ENCODE assay signal across 8 cellular contexts in the genomic region with DNA sequence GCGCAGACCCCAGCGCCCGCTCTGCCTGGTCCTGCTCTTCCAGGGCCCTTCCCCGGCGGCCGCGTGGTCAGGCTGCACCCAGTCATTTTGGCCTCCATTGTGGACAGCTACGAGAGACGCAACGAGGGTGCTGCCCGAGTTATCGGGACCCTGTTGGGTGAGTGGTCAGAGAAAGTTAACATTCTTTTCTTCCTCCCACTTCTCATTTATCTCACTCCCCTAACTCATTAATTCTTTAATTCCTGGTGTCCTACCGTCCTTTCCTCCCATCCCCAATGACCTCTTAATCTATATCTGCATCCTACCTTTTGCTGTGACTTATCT. TPM values are rescaled to one million over a fixed set of nuclear protein-coding genes. Genes with fewer than 3 reads are reported as not detected.
DNase-seq lines count a peak whose midpoint lies in the region; ATAC-seq and TF ChIP-seq lines count a peak whose summit lies in the region.
"Not testable (repeated sequence)": the region's sequence is repeated elsewhere in the genome, so short reads cannot be mapped to it uniquely, and the experiment has no call there.

No MANE protein-coding gene starts in this region.

- H3K27me3 ChIP-seq in ACC112 (ENCODE audit: insufficient read depth, low read length); Karpas-422 (ENCODE audit: low read length); heart right ventricle; muscle layer of duodenum (ENCODE audit: low read depth, low read length); spleen (replicated peaks in 1 of 7): not testable (repeated sequence)

- H3K36me3 Mint-ChIP-seq in activated CD4-positive, alpha-beta T cell treated with anti-CD3 and anti-CD28 coated beads, Interleukin-2, amount 10 ng/mL, durations not matched to agents 7 days and 5 days (ENCODE audit: low read depth) = peaks cover 31% of the 10 kb centered on the region

- H3K27ac Mint-ChIP-seq in activated CD4-positive, alpha-beta T cell treated with anti-CD3 and anti-CD28 coated beads, Interleukin-2, amount 10 ng/mL, durations not matched to agents 7 days and 5 days = peak overlapping the region; percentile 94

- not testable (repeated sequence) for H2AFZ ChIP-seq in ACC112 (ENCODE audit: low read length, unreplicated experiment); Karpas-422 (ENCODE audit: low read length)

- 0 out of 2 replicates have a peak, but pooled peaks cover 10% of the 10 kb centered on the region for H3K36me3 ChIP-seq in ACC112 (ENCODE audit: insufficient read depth, low read length)
- not testable (repeated sequence) for H3K36me3 ChIP-seq in Karpas-422 (ENCODE audit: insufficient read depth, low read length)
- H3K36me3 ChIP-seq in heart right ventricle = peaks cover 0 to 34% (median 11%) of the 10 kb centered on the region in 9 donors
- peaks cover 12 to 27% of the 10 kb centered on the region in 2 donors for H3K36me3 ChIP-seq in muscle layer of duodenum (ENCODE audit: control insufficient read depth in 1 of 2, insufficient read depth in 2 of 2, low read length in 2 of 2)
- peaks cover 0 to 40% (median 19%) of the 10 kb centered on the region in 6 donors for H3K36me3 ChIP-seq in spleen

- DNase-seq in Karpas-422; activated CD4-positive, alpha-beta T cell treated with anti-CD3 and anti-CD28 coated beads, Interleukin-2, amount 10 ng/mL, durations not matched to agents 7 days and 5 days; cardiac fibroblast (ENCODE audit: low read depth in 2 of 2); heart right ventricle; spleen: not testable (repeated sequence)

- peaks cover 39% of the 10 kb centered on the region for H3K79me2 ChIP-seq in ACC112 (ENCODE audit: control insufficient read depth, insufficient read depth, low read length, unreplicated experiment)
- H3K79me2 ChIP-seq in Karpas-422 (ENCODE audit: low read length) = peaks cover 45% of the 10 kb centered on the region

- CTCF ChIA-PET in activated CD4-positive, alpha-beta T cell treated with anti-CD3 and anti-CD28 coated beads, Interleukin-2, amount 10 ng/mL, durations not matched to agents 7 days and 5 days (lab: Charles Lee) = interaction anchor here (0.7 to 1.9 kb wide), 14 partner anchors 10 to 1609 kb away, joined by 3 to 7 read pairs (median 4); no protein-coding TSS in a partner anchor

- intact Hi-C loops in heart right ventricle (cut with DNase I) = loop anchor here in 8 of 10 donors (2.0 to 10.0 kb wide), 6 partner anchors 93 to 893 kb away; no protein-coding TSS in a partner anchor
- intact Hi-C loops in spleen (cut with DNase I; ENCODE audit: low total_unique reads) = loop anchor here (5.0 to 10.0 kb wide), 2 partner anchors 95 to 893 kb away; no protein-coding TSS in a partner anchor

- H3K27me3 Mint-ChIP-seq in activated CD4-positive, alpha-beta T cell treated with anti-CD3 and anti-CD28 coated beads, Interleukin-2, amount 10 ng/mL, durations not matched to agents 7 days and 5 days = not testable (repeated sequence)

- not testable (repeated sequence) for TF ChIP-seq CTCF in cardiac fibroblast (IDR thresholded peaks at IDR 0.05; ENCODE audit: low read depth, low read length); heart right ventricle (IDR thresholded peaks at IDR 0.05); spleen (IDR thresholded peaks at IDR 0.05 in 8 of 11, conservative IDR thresholded peaks at IDR 0.05 in 3 of 11)

- not testable (repeated sequence) for H3K9me3 Mint-ChIP-seq in activated CD4-positive, alpha-beta T cell treated with anti-CD3 and anti-CD28 coated beads, Interleukin-2, amount 10 ng/mL, durations not matched to agents 7 days and 5 days

- ATAC-seq in GM21423 (IDR thresholded peaks at IDR 0.05; ENCODE audit: unreplicated experiment) (peak; percentile 4), heart right ventricle (peak in 3 of 8 donors; percentile 6 to 57 (median 22))

- H3K4me3 ChIP-seq in ACC112 (ENCODE audit: low read depth, low read length) (peak overlapping the region; percentile 96), Karpas-422 (ENCODE audit: low read length) (peak overlapping the region; percentile 88), cardiac fibroblast (replicated peaks in 1 of 2; ENCODE audit: low read depth in 2 of 2, low read length in 2 of 2) (peak overlapping the region; percentile 58 to 72), heart right ventricle (peak overlapping the region; percentile 56 to 98 (median 78)), muscle layer of duodenum (ENCODE audit: low read depth in 1 of 2, low read length in 2 of 2) (peak overlapping the region; percentile 98), spleen (peak overlapping the region; percentile 86 to 97 (median 92))

- H4K20me1 ChIP-seq in Karpas-422 (ENCODE audit: insufficient read depth, low read depth, low read length) = peaks cover 20% of the 10 kb centered on the region; the same call in 1 of the 2 replicates

- not testable (repeated sequence) for H3K9me3 ChIP-seq in Karpas-422 (ENCODE audit: low read length); heart right ventricle; muscle layer of duodenum (ENCODE audit: control insufficient read depth in 1 of 2, low read length in 2 of 2); spleen

- 1 to 2% methylated on average over 9 of the region's 13 CpGs for WGBS in heart right ventricle, 2 donors
- 0 to 1% (median 1%) methylated on average over 7 to 13 of the region's 13 CpGs for WGBS in spleen, 5 donors

- peak overlapping the region; percentile 93 for H3K4me2 ChIP-seq in Karpas-422 (ENCODE audit: low read depth, low read length, poor library complexity, severe bottlenecking)

- not testable (repeated sequence) for H3K9me2 ChIP-seq in Karpas-422 (replicated peaks; ENCODE audit: insufficient read depth, low read length)

- H3K4me1 ChIP-seq in ACC112 (ENCODE audit: control insufficient read depth, insufficient read depth, low read length, unreplicated experiment) (peaks cover 26% of the 10 kb centered on the region), Karpas-422 (ENCODE audit: low read length) (peaks cover 29% of the 10 kb centered on the region), heart right ventricle (peaks cover 7 to 41% (median 26%) of the 10 kb centered on the region in 9 donors), muscle layer of duodenum (ENCODE audit: control insufficient read depth in 1 of 2, insufficient read depth in 2 of 2, low read length in 2 of 2) (peaks cover 17 to 27% of the 10 kb centered on the region in 2 donors), spleen (peaks cover 22 to 53% (median 41%) of the 10 kb centered on the region in 6 donors)

- peak overlapping the region; percentile 79 for H3K9ac ChIP-seq in Karpas-422 (ENCODE audit: low read length)

- POLR2A ChIA-PET in activated CD4-positive, alpha-beta T cell treated with anti-CD3 and anti-CD28 coated beads, Interleukin-2, amount 10 ng/mL, durations not matched to agents 7 days and 5 days (lab: Charles Lee) = not testable (repeated sequence)

- TF ChIP-seq POLR2A in spleen (IDR thresholded peaks at IDR 0.05) = not testable (repeated sequence)

- H3K4me3 Mint-ChIP-seq in activated CD4-positive, alpha-beta T cell treated with anti-CD3 and anti-CD28 coated beads, Interleukin-2, amount 10 ng/mL, durations not matched to agents 7 days and 5 days = peak overlapping the region; percentile 94

- H3K27ac ChIP-seq in ACC112 (ENCODE audit: low read depth, low read length); Karpas-422 (ENCODE audit: low read length): not testable (repeated sequence)
- H3K27ac ChIP-seq in heart right ventricle = peak overlapping the region in 9 of 10 donors; percentile 66 to 86 (median 74)
- peak overlapping the region; percentile 58 for H3K27ac ChIP-seq in muscle layer of duodenum (ENCODE audit: low read length)
- peak overlapping the region; percentile 44 to 88 (median 84) for H3K27ac ChIP-seq in spleen

- H3K4me1 Mint-ChIP-seq in activated CD4-positive, alpha-beta T cell treated with anti-CD3 and anti-CD28 coated beads, Interleukin-2, amount 10 ng/mL, durations not matched to agents 7 days and 5 days = peaks cover 48% of the 10 kb centered on the region

RNA-seq across cellular contexts. Expression of gene EIF3F, which starts 0.4 kb away (rescaled TPM):
- 374 and 767 TPM in 2 replicates for total RNA-seq in Karpas-422 (2014; rRNA removed; shearing (Covaris generic); ENCODE audit: low replicate concordance)
- total RNA-seq in activated CD4-positive, alpha-beta T cell treated with anti-CD3 and anti-CD28 coated beads, Interleukin-2, amount 10 ng/mL, durations not matched to agents 7 days and 5 days = 100 to 1,000 TPM; 256 to 262 TPM
- 100 to 1,000 TPM; 142 to 176 (median 157) TPM for total RNA-seq in heart right ventricle
- 100 to 1,000 TPM in 1 of 2 donors, 10 to 100 TPM in 1; 63.2 to 386 TPM for polyA plus RNA-seq in heart right ventricle
- total RNA-seq in spleen = 100 to 1,000 TPM; 189 to 351 (median 204) TPM
- polyA plus RNA-seq in spleen = 100 to 1,000 TPM; 343 to 437 (median 350) TPM

RNA-seq across cellular contexts. Expression of gene NLRP10, which starts 22.3 kb away (rescaled TPM):
- not detected in 2 replicates for total RNA-seq in Karpas-422 (2014; rRNA removed; shearing (Covaris generic); ENCODE audit: low replicate concordance)
- total RNA-seq in activated CD4-positive, alpha-beta T cell treated with anti-CD3 and anti-CD28 coated beads, Interleukin-2, amount 10 ng/mL, durations not matched to agents 7 days and 5 days = not detected
- not detected for total RNA-seq in heart right ventricle
- polyA plus RNA-seq in heart right ventricle = not detected
- total RNA-seq in spleen = not detected
- polyA plus RNA-seq in spleen = not detected

RNA-seq across cellular contexts. Expression of gene OR10A3, which starts 46.0 kb away (rescaled TPM):
- total RNA-seq in Karpas-422 (2014; rRNA removed; shearing (Covaris generic); ENCODE audit: low replicate concordance) = not detected in 2 replicates
- total RNA-seq in activated CD4-positive, alpha-beta T cell treated with anti-CD3 and anti-CD28 coated beads, Interleukin-2, amount 10 ng/mL, durations not matched to agents 7 days and 5 days = not detected
- total RNA-seq in heart right ventricle = not detected
- polyA plus RNA-seq in heart right ventricle = not detected
- not detected for total RNA-seq in spleen
- not detected for polyA plus RNA-seq in spleen

RNA-seq across cellular contexts. Expression of gene OR10A6, which starts 56.5 kb away (rescaled TPM):
- total RNA-seq in Karpas-422 (2014; rRNA removed; shearing (Covaris generic); ENCODE audit: low replicate concordance) = not detected in 2 replicates
- total RNA-seq in activated CD4-positive, alpha-beta T cell treated with anti-CD3 and anti-CD28 coated beads, Interleukin-2, amount 10 ng/mL, durations not matched to agents 7 days and 5 days = not detected
- total RNA-seq in heart right ventricle = not detected
- polyA plus RNA-seq in heart right ventricle = not detected
- total RNA-seq in spleen = not detected
- polyA plus RNA-seq in spleen = not detected
